8 cellular contexts compared by ENCODE assay signal in genomic region chr10:123008379-123009104, GRCh38. TPM values are rescaled to one million over a fixed set of nuclear protein-coding genes. Genes with fewer than 3 reads are reported as not detected.
A peak's percentile ranks its signal among the peaks of the same experiment; 100 is the strongest.
DNase-seq lines count a peak whose midpoint lies in the region; ATAC-seq and TF ChIP-seq lines count a peak whose summit lies in the region.

Gene ACADSB (plus strand): TSS chr10:123009006. CDS start chr10:123009030, 24 bp downstream.
Gene IKZF5 (minus strand): TSS chr10:123008795. CDS start chr10:122998625, 10,170 bp downstream.

- no peak for TF ChIP-seq CTCF in PC-3 (conservative IDR thresholded peaks at IDR 0.05; ENCODE audit: low read depth, low read length)

- H2AFZ ChIP-seq in PC-3 (ENCODE audit: low read length) = peak within 1 kb of the TSS; percentile 97

- peaks cover 8% of the 10 kb centered on the region; the same call in 1 of the 2 replicates for H4K20me1 ChIP-seq in PC-3 (ENCODE audit: low read length)

- H3K4me3 ChIP-seq in Jurkat, Clone E6-1 (ENCODE audit: low read length) = peak within 1 kb of the TSS; percentile 84
- H3K4me3 ChIP-seq in PC-3 (ENCODE audit: low read length) = peak within 1 kb of the TSS; percentile 99
- H3K4me3 ChIP-seq in mucosa of stomach (ENCODE audit: low read length) = peak within 1 kb of the TSS; percentile 84

- no peaks in the 10 kb centered on the region for H3F3A ChIP-seq in PC-3 (ENCODE audit: low read length, unreplicated experiment)

- H3K27me3 ChIP-seq in PC-3 (ENCODE audit: low read length) (no peaks in the 10 kb centered on the region), mucosa of stomach (ENCODE audit: control insufficient read depth, insufficient read depth, low read length) (no peaks in the 10 kb centered on the region)

- no peaks in the 10 kb centered on the region for H3K9me3 ChIP-seq in PC-3 (ENCODE audit: low read length)
- H3K9me3 ChIP-seq in mucosa of stomach (ENCODE audit: control insufficient read depth, low read length) = no peaks in the 10 kb centered on the region

- CTCF ChIA-PET in PC-3 (lab: Charles Lee) = no interaction called here

- BruUV-seq in PC-3 (replicated peaks; lab: Mats Ljungman, UMichigan) = no TSS peak

- peak; percentile 99 for DNase-seq in DMS53 (lab: John Stamatoyannopoulos, UW)
- peak; percentile 97 for DNase-seq in Jurkat, Clone E6-1 (ENCODE audit: low read depth, low spot score)
- DNase-seq in PC-3 = peak; percentile 89
- DNase-seq in activated T-cell treated with anti-CD3 and anti-CD28 coated beads for 48 hours (ENCODE audit: low read depth) = peak; percentile 87
- DNase-seq in erythroblast (lab: John Stamatoyannopoulos, UW) = peak; percentile 99
- peak; percentile 94 for DNase-seq in stimulated activated CD8-positive, alpha-beta memory T cell treated with anti-CD3 and anti-CD28 coated beads, Interleukin-4, amount 100 ng/mL, for 48 hours

- ATAC-seq in GM21717 (IDR thresholded peaks at IDR 0.05; ENCODE audit: unreplicated experiment) (peak; percentile 86), PC-3 (peak; percentile 85)

- no peaks in the 10 kb centered on the region for H3K9me2 ChIP-seq in PC-3 (replicated peaks; ENCODE audit: low read length)

- TF ChIP-seq POLR2A in erythroblast (IDR thresholded peaks at IDR 0.05; ENCODE audit: low read length) = peak; percentile 83

- POLR2A ChIA-PET in PC-3 (lab: Charles Lee; ENCODE audit: unreplicated experiment) = interaction anchor here (0.6 kb wide), 1 partner anchor 700 kb away, joined by 4 read pairs; no protein-coding TSS in a partner anchor

- H3K79me2 ChIP-seq in PC-3 (ENCODE audit: low read length) = peaks cover 49% of the 10 kb centered on the region

- H3K4me2 ChIP-seq in PC-3 (ENCODE audit: low read length) = peak within 1 kb of the TSS; percentile 99

- peak within 1 kb of the TSS; percentile 93 for H3K9ac ChIP-seq in PC-3 (ENCODE audit: low read length)
- peak within 1 kb of the TSS; percentile 97 for H3K9ac ChIP-seq in mucosa of stomach (ENCODE audit: low read length)

- H3K4me1 ChIP-seq in PC-3 (ENCODE audit: insufficient read depth, low read length) (peaks cover 12% of the 10 kb centered on the region), mucosa of stomach (ENCODE audit: control insufficient read depth, insufficient read depth, low read length) (peaks cover 7% of the 10 kb centered on the region)

- H3K36me3 ChIP-seq in PC-3 (ENCODE audit: low read depth, low read length) (no peaks in the 10 kb centered on the region), mucosa of stomach (ENCODE audit: control insufficient read depth, insufficient read depth, low read length) (no peaks in the 10 kb centered on the region)

- H3K27ac ChIP-seq in PC-3 (ENCODE audit: low read length) = peak within 1 kb of the TSS; percentile 51

- intact Hi-C loops in PC-3 (cut with micrococcal nuclease) = loop anchor here (2.0 kb wide), 1 partner anchor 146 kb away; the partner anchor contains the start of gene BUB3

RNA-seq across cellular contexts. Expression of gene ACADSB, which starts in this region (rescaled TPM):
- 16.0 TPM for polyA plus RNA-seq in Jurkat, Clone E6-1 (2012; ENCODE audit: insufficient read depth, insufficient read length)
- total RNA-seq in PC-3 (2014; rRNA removed) = 2.8 and 3.2 TPM in 2 replicates

RNA-seq across cellular contexts. Expression of gene IKZF5, which starts in this region (rescaled TPM):
- 9.7 TPM for polyA plus RNA-seq in Jurkat, Clone E6-1 (2012; ENCODE audit: insufficient read depth, insufficient read length)
- 1.6 TPM in 2 replicates for total RNA-seq in PC-3 (2014; rRNA removed)

Comparison
In these comparisons a context has a peak if more than half of its experiments do, and no peak if none do; other contexts are left out.
1. Peak in every context shown above with its lines: DNase-seq, ATAC-seq, H3K4me3 ChIP-seq and H3K27ac ChIP-seq.